ENCODE assay signal across 10 cellular contexts in the genomic region with DNA sequence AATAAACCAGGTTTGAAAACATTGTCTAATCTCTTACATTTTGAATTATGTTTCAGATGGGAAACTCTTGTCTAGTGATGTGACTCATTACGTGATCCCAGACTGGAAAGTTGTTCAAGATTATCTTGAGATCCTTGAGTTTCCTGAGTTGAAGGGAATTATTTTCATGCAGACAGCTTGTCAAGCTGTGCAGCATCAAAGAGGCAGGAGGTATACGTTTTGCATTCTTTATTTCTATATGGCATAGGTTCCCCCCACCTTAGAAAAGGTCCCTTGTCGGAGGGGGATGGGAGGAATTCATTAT. TPM values are rescaled to one million over a fixed set of nuclear protein-coding genes. Genes with fewer than 3 reads are reported as not detected.
A peak's percentile ranks its signal among the peaks of the same experiment; 100 is the strongest.
DNase-seq lines count a peak whose midpoint lies in the region; ATAC-seq and TF ChIP-seq lines count a peak whose summit lies in the region.
"Had no signal": no experiment of that assay in that cellular context is flagged by ENCODE, and none has a peak within 500 bp of the region (broad histone marks: within the 10 kb centered on the region; RNA-seq: fewer than 3 reads in every experiment).

No MANE protein-coding gene starts in this region.

- no peaks in the 10 kb centered on the region for H3K9me3 Mint-ChIP-seq in activated T-cell treated with anti-CD3 and anti-CD28 coated beads, Interleukin-2, amount 50 U/mL, for 24 hours
- H3K9me3 Mint-ChIP-seq in T-cell = no peaks in the 10 kb centered on the region

- H3K9me3 ChIP-seq in testis = no peaks in the 10 kb centered on the region

- peak overlapping the region in 1 of 2 donors; percentile 78 for H3K4me3 ChIP-seq in testis

- no peak for TF ChIP-seq POLR2A in testis (IDR thresholded peaks at IDR 0.05)

- peaks cover 53% of the 10 kb centered on the region for H3K4me1 Mint-ChIP-seq in activated T-cell treated with anti-CD3 and anti-CD28 coated beads, Interleukin-2, amount 50 U/mL, for 24 hours (ENCODE audit: low read depth)
- H3K4me1 Mint-ChIP-seq in T-cell = peaks cover 37 to 53% (median 53%) of the 10 kb centered on the region in 3 donors

- no peak for TF ChIP-seq CTCF in testis (IDR thresholded peaks at IDR 0.05)

- H3K4me1 ChIP-seq in testis = peaks cover 19% of the 10 kb centered on the region

- no peaks in the 10 kb centered on the region for H3K36me3 ChIP-seq in testis (ENCODE audit: low read depth, missing control alignments)

- H3K27me3 Mint-ChIP-seq in activated T-cell treated with anti-CD3 and anti-CD28 coated beads, Interleukin-2, amount 50 U/mL, for 24 hours = no peaks in the 10 kb centered on the region
- H3K27me3 Mint-ChIP-seq in T-cell = no peaks in the 10 kb centered on the region

- peak overlapping the region; percentile 95 for H3K27ac Mint-ChIP-seq in activated T-cell treated with anti-CD3 and anti-CD28 coated beads, Interleukin-2, amount 50 U/mL, for 24 hours
- H3K27ac Mint-ChIP-seq in T-cell = peak overlapping the region; percentile 92 to 96

- POLR2A ChIA-PET in T-cell (lab: Charles Lee) = no interaction called here

- CTCF ChIA-PET in T-cell (lab: Charles Lee) = interaction anchor here in 1 of 2 donors (0.5 to 1.0 kb wide), 2 partner anchors 204 to 1413 kb away, joined by 3 to 6 read pairs; no protein-coding TSS in a partner anchor

- peak overlapping the region; percentile 88 for H3K4me3 Mint-ChIP-seq in activated T-cell treated with anti-CD3 and anti-CD28 coated beads, Interleukin-2, amount 50 U/mL, for 24 hours
- peak overlapping the region; percentile 82 to 91 (median 88) for H3K4me3 Mint-ChIP-seq in T-cell

- 28 to 34% methylated on average over 3 of the region's 3 CpGs for WGBS in testis, 2 donors

- intact Hi-C loops in testis (cut with DNase I; ENCODE audit: low total_unique reads) = no loop called here

- DNase-seq in activated T-cell treated with anti-CD3 and anti-CD28 coated beads, Interleukin-2, amount 50 U/mL, for 24 hours = no peak
- DNase-seq in activated T-cell treated with anti-CD3 and anti-CD28 coated beads, Interleukin-2, amount 50 U/mL, for 48 hours = no peak
- no peak for DNase-seq in T-cell
- DNase-seq in hepatic stellate cell (ENCODE audit: low spot score) = peak; percentile 66
- no peak for DNase-seq in testis
- no peak for DNase-seq in germinal center (ENCODE audit: low spot score)
- no peak for DNase-seq in GDM1 (lab: John Stamatoyannopoulos, UW)

- peaks cover 55% of the 10 kb centered on the region for H3K36me3 Mint-ChIP-seq in activated T-cell treated with anti-CD3 and anti-CD28 coated beads, Interleukin-2, amount 50 U/mL, for 24 hours (ENCODE audit: low read depth)
- peaks cover 8% of the 10 kb centered on the region for H3K36me3 Mint-ChIP-seq in T-cell

- H3K27me3 ChIP-seq in testis = no peaks in the 10 kb centered on the region

- ATAC-seq in T-cell (replicated peaks in 1 of 4) = no peak
- ATAC-seq in HG03045 (IDR thresholded peaks at IDR 0.05; ENCODE audit: unreplicated experiment) = no peak

- H3K27ac ChIP-seq in testis = peak overlapping the region; percentile 95 to 96

RNA-seq across cellular contexts. Expression of gene DIS3L, which starts 1.5 kb away (rescaled TPM):
- total RNA-seq in T-cell = 10 to 100 TPM; 29.9 to 36.9 (median 30.2) TPM
- 10 to 100 TPM; 48.7 to 51.8 TPM for total RNA-seq in testis
- 46.3 TPM for polyA plus RNA-seq in testis (ENCODE audit: insufficient read depth, low read depth, low replicate concordance)

RNA-seq across cellular contexts. Expression of gene MEGF11, which starts 41.3 kb away (rescaled TPM):
- total RNA-seq in T-cell = under 1 TPM in 1 of 5 donors, not detected in 4; 0.20 TPM
- 1 to 10 TPM; 4.5 to 8.6 TPM for total RNA-seq in testis
- 18.7 TPM for polyA plus RNA-seq in testis (ENCODE audit: insufficient read depth, low read depth, low replicate concordance)
- total RNA-seq: subcutaneous adipose tissue had no signal
- polyA plus RNA-seq: esophagus had no signal

Comparison
In these comparisons a context has a peak if more than half of its experiments do, and no peak if none do; other contexts are left out.
1. RNA of gene MEGF11, which starts 41.3 kb away (total RNA-seq): 4.5 to 8.6 TPM in testis; 0.20 TPM in T-cell; every median in the first group is over 4 times any median in the second.